ENCODE assay signal across 25 cellular contexts in genomic region chr9:75117572-75117971, GRCh38. TPM values are rescaled to one million over a fixed set of nuclear protein-coding genes. Genes with fewer than 3 reads are reported as not detected.
DNase-seq lines count a peak whose midpoint lies in the region; ATAC-seq lines count a peak whose summit lies in the region.
"Had no signal": no experiment of that assay in that cellular context is flagged by ENCODE, and none has a peak within 500 bp of the region (broad histone marks: within the 10 kb centered on the region; RNA-seq: fewer than 3 reads in every experiment).

No MANE protein-coding gene starts in this region.

- H3K36me3 Mint-ChIP-seq in activated T-cell treated with anti-CD3 and anti-CD28 coated beads, Interleukin-2, amount 50 U/mL, for 24 hours (ENCODE audit: low read depth): peaks cover 49% of the 10 kb centered on the region
- peaks cover 45% of the 10 kb centered on the region for H3K36me3 Mint-ChIP-seq in activated T-helper 1 cell treated with anti-CD3 and anti-CD28 coated beads, Interleukin-12 subunit alpha, Interleukin-12 subunit beta, Interleukin-2, Interleukin-4 antibody, amounts not matched to agents 30 ng/mL and 10 ng/mL and 1 ng/mL, durations not matched to agents 14 hours and 24 hours and 36 hours (ENCODE audit: low read depth)
- peaks cover 61% of the 10 kb centered on the region for H3K36me3 Mint-ChIP-seq in stimulated activated effector memory CD8-positive, alpha-beta T cell treated with anti-CD3 and anti-CD28 coated beads, Interleukin-12 subunit alpha, Interleukin-12 subunit beta, amount 100 ng/mL, for 72 hours

- intact Hi-C loops in activated T-helper 1 cell treated with anti-CD3 and anti-CD28 coated beads, Interleukin-12 subunit alpha, Interleukin-12 subunit beta, Interleukin-2, Interleukin-4 antibody, amounts not matched to agents 30 ng/mL and 10 ng/mL and 1 ng/mL, durations not matched to agents 14 hours and 24 hours and 36 hours (cut with micrococcal nuclease): loop anchor here (2.0 to 5.0 kb wide), 2 partner anchors 29 to 35 kb away; partner anchors contain the start of genes NMRK1 and OSTF1

- peaks cover 61% of the 10 kb centered on the region for H3K4me1 Mint-ChIP-seq in activated T-cell treated with anti-CD3 and anti-CD28 coated beads, Interleukin-2, amount 50 U/mL, for 24 hours (ENCODE audit: low read depth)
- H3K4me1 Mint-ChIP-seq in activated T-helper 1 cell treated with anti-CD3 and anti-CD28 coated beads, Interleukin-12 subunit alpha, Interleukin-12 subunit beta, Interleukin-2, Interleukin-4 antibody, amounts not matched to agents 30 ng/mL and 10 ng/mL and 1 ng/mL, durations not matched to agents 14 hours and 24 hours and 36 hours (ENCODE audit: low read depth): peaks cover 45% of the 10 kb centered on the region
- H3K4me1 Mint-ChIP-seq in stimulated activated effector memory CD8-positive, alpha-beta T cell treated with anti-CD3 and anti-CD28 coated beads, Interleukin-12 subunit alpha, Interleukin-12 subunit beta, amount 100 ng/mL, for 72 hours: peaks cover 80% of the 10 kb centered on the region

- no peak overlapping the region for H3K4me3 Mint-ChIP-seq in activated T-cell treated with anti-CD3 and anti-CD28 coated beads, Interleukin-2, amount 50 U/mL, for 24 hours
- no peak overlapping the region for H3K4me3 Mint-ChIP-seq in activated T-helper 1 cell treated with anti-CD3 and anti-CD28 coated beads, Interleukin-12 subunit alpha, Interleukin-12 subunit beta, Interleukin-2, Interleukin-4 antibody, amounts not matched to agents 30 ng/mL and 10 ng/mL and 1 ng/mL, durations not matched to agents 14 hours and 24 hours and 36 hours
- H3K4me3 Mint-ChIP-seq in stimulated activated effector memory CD8-positive, alpha-beta T cell treated with anti-CD3 and anti-CD28 coated beads, Interleukin-12 subunit alpha, Interleukin-12 subunit beta, amount 100 ng/mL, for 72 hours: peak overlapping the region; percentile 34
- H3K4me3 Mint-ChIP-seq: central memory CD8-positive, alpha-beta T cell; H9 had no signal

- H3K27ac Mint-ChIP-seq in activated T-cell treated with anti-CD3 and anti-CD28 coated beads, Interleukin-2, amount 50 U/mL, for 24 hours: peak overlapping the region; percentile 87
- peak overlapping the region; percentile 51 for H3K27ac Mint-ChIP-seq in activated T-helper 1 cell treated with anti-CD3 and anti-CD28 coated beads, Interleukin-12 subunit alpha, Interleukin-12 subunit beta, Interleukin-2, Interleukin-4 antibody, amounts not matched to agents 30 ng/mL and 10 ng/mL and 1 ng/mL, durations not matched to agents 14 hours and 24 hours and 36 hours
- peak overlapping the region; percentile 70 for H3K27ac Mint-ChIP-seq in stimulated activated effector memory CD8-positive, alpha-beta T cell treated with anti-CD3 and anti-CD28 coated beads, Interleukin-12 subunit alpha, Interleukin-12 subunit beta, amount 100 ng/mL, for 72 hours
- H3K27ac Mint-ChIP-seq: H9 had no signal

- H3K9me3 Mint-ChIP-seq in activated T-cell treated with anti-CD3 and anti-CD28 coated beads, Interleukin-2, amount 50 U/mL, for 24 hours: peaks cover 8% of the 10 kb centered on the region
- peaks cover 8% of the 10 kb centered on the region for H3K9me3 Mint-ChIP-seq in activated T-helper 1 cell treated with anti-CD3 and anti-CD28 coated beads, Interleukin-12 subunit alpha, Interleukin-12 subunit beta, Interleukin-2, Interleukin-4 antibody, amounts not matched to agents 30 ng/mL and 10 ng/mL and 1 ng/mL, durations not matched to agents 14 hours and 24 hours and 36 hours
- H3K9me3 Mint-ChIP-seq in stimulated activated effector memory CD8-positive, alpha-beta T cell treated with anti-CD3 and anti-CD28 coated beads, Interleukin-12 subunit alpha, Interleukin-12 subunit beta, amount 100 ng/mL, for 72 hours: peaks cover 7% of the 10 kb centered on the region
- H3K9me3 Mint-ChIP-seq: central memory CD8-positive, alpha-beta T cell; H9 had no signal

- H3K27me3 Mint-ChIP-seq in activated T-cell treated with anti-CD3 and anti-CD28 coated beads, Interleukin-2, amount 50 U/mL, for 24 hours: no peaks in the 10 kb centered on the region
- H3K27me3 Mint-ChIP-seq in activated T-helper 1 cell treated with anti-CD3 and anti-CD28 coated beads, Interleukin-12 subunit alpha, Interleukin-12 subunit beta, Interleukin-2, Interleukin-4 antibody, amounts not matched to agents 30 ng/mL and 10 ng/mL and 1 ng/mL, durations not matched to agents 14 hours and 24 hours and 36 hours (ENCODE audit: insufficient read depth): no peaks in the 10 kb centered on the region
- H3K27me3 Mint-ChIP-seq: central memory CD8-positive, alpha-beta T cell had no signal

- no peak for DNase-seq in activated T-cell treated with anti-CD3 and anti-CD28 coated beads, Interleukin-2, amount 50 U/mL, for 24 hours
- DNase-seq in activated T-cell treated with anti-CD3 and anti-CD28 coated beads, Interleukin-2, amount 50 U/mL, for 1 hour: no peak
- no peak for DNase-seq in activated T-helper 1 cell treated with anti-CD3 and anti-CD28 coated beads, Interleukin-12 subunit alpha, Interleukin-12 subunit beta, Interleukin-2, Interleukin-4 antibody, amounts not matched to agents 30 ng/mL and 10 ng/mL and 1 ng/mL, durations not matched to agents 14 hours and 24 hours and 36 hours (ENCODE audit: low spot score)
- no peak for DNase-seq in stimulated activated effector memory CD8-positive, alpha-beta T cell treated with anti-CD3 and anti-CD28 coated beads, Interleukin-12 subunit alpha, Interleukin-12 subunit beta, amount 100 ng/mL, for 72 hours (ENCODE audit: low spot score in 2 of 2)
- no peak for DNase-seq in activated gamma-delta T cell treated with Interleukin-2 at 50 U/mL for 16 hours
- DNase-seq in NOMO-1 treated with DMSO at 0.1 percent for 48 hours (lab: John Stamatoyannopoulos, UW; ENCODE audit: unreplicated experiment): no peak
- DNase-seq: activated CD8-positive, alpha-beta memory T cell treated with anti-CD3 and anti-CD28 coated beads for 24 hours; BE2C; Caco-2; DMS79; GDM1; H9; left lung; MM.1S; NCI-H2029 treated with DMSO at 0.1 percent for 48 hours; NCI-H2227 treated with DMSO at 0.1 percent for 48 hours; NCI-H526 treated with DMSO at 0.1 percent for 48 hours; nucleus accumbens; SHP77; T1000; tibial artery; WERI-Rb-1 had no signal

- peak; percentile 51 for ATAC-seq in GM18520 (IDR thresholded peaks at IDR 0.05; ENCODE audit: unreplicated experiment)
- ATAC-seq in stimulated activated effector memory CD8-positive, alpha-beta T cell treated with anti-CD3 and anti-CD28 coated beads, Interleukin-12 subunit alpha, Interleukin-12 subunit beta, amount 100 ng/mL, for 72 hours: peak; percentile 97
- ATAC-seq: left lung, Panc1 had no signal

RNA-seq across cellular contexts. Expression of gene OSTF1, which starts 29.3 kb away (rescaled TPM):
- 49.5 and 53.6 TPM in 2 replicates for total RNA-seq in activated T-helper 1 cell treated with anti-CD3 and anti-CD28 coated beads, Interleukin-12 subunit alpha, Interleukin-12 subunit beta, Interleukin-2, Interleukin-4 antibody, amounts not matched to agents 30 ng/mL and 10 ng/mL and 1 ng/mL, durations not matched to agents 14 hours and 24 hours and 36 hours

RNA-seq across cellular contexts. Expression of gene NMRK1, which starts 29.6 kb away (rescaled TPM):
- total RNA-seq in activated T-helper 1 cell treated with anti-CD3 and anti-CD28 coated beads, Interleukin-12 subunit alpha, Interleukin-12 subunit beta, Interleukin-2, Interleukin-4 antibody, amounts not matched to agents 30 ng/mL and 10 ng/mL and 1 ng/mL, durations not matched to agents 14 hours and 24 hours and 36 hours: 7.1 and 9.2 TPM in 2 replicates
